Comparison of ENCODE assay signal across 1 cellular context in genomic region chr12:96263449-96263902, GRCh38.
TF ChIP-seq lines count a peak whose summit lies in the region.

No MANE protein-coding gene starts in this region.

TF ChIP-seq in HepG2, 621 proteins besides CTCF, POLR2A, EP300 and RAD21 (continued from another document and continues in another):
- TF ChIP-seq HMGXB3 (CRISPR knock-in tag; IDR thresholded peaks at IDR 0.05; ENCODE audit: borderline replicate concordance), result peak; percentile 61; the same call in 1 of the 2 replicates
- TF ChIP-seq ADNP (CRISPR knock-in tag; IDR thresholded peaks at IDR 0.05), result 0 out of 2 replicates have a peak, but pooled peaks have one; percentile 15
- no peak for TF ChIP-seq PAX8 (CRISPR knock-in tag; IDR thresholded peaks at IDR 0.05; ENCODE audit: borderline replicate concordance)
- TF ChIP-seq ZSCAN12 (CRISPR knock-in tag; IDR thresholded peaks at IDR 0.05), result no peak
- 0 out of 2 replicates have a peak, but pooled peaks have one; percentile 31 for TF ChIP-seq ATF3 (CRISPR knock-in tag; IDR thresholded peaks at IDR 0.05)
- TF ChIP-seq DDIT3 (CRISPR knock-in tag; IDR thresholded peaks at IDR 0.05), result no peak
- TF ChIP-seq MLLT10 (CRISPR knock-in tag; IDR thresholded peaks at IDR 0.05), result no peak
- TF ChIP-seq ZBTB10 (CRISPR knock-in tag; IDR thresholded peaks at IDR 0.05; ENCODE audit: borderline replicate concordance), result no peak
- TF ChIP-seq REPIN1 (CRISPR knock-in tag; IDR thresholded peaks at IDR 0.05; ENCODE audit: borderline replicate concordance, low read depth), result no peak
- no peak for TF ChIP-seq CEBPZ (IDR thresholded peaks at IDR 0.05; ENCODE audit: low read length)
- no peak for TF ChIP-seq GMEB1 (CRISPR knock-in tag; IDR thresholded peaks at IDR 0.05; ENCODE audit: borderline replicate concordance)
- no peak for TF ChIP-seq HES4 (CRISPR knock-in tag; IDR thresholded peaks at IDR 0.05; ENCODE audit: borderline replicate concordance)
- TF ChIP-seq ZNF251 (CRISPR knock-in tag; IDR thresholded peaks at IDR 0.05), result no peak
- peak; percentile 71; the same call in 1 of the 2 replicates for TF ChIP-seq ZNF614 (CRISPR knock-in tag; IDR thresholded peaks at IDR 0.05; ENCODE audit: borderline replicate concordance)
- TF ChIP-seq CCAR2 (optimal IDR thresholded peaks at IDR 0.05; ENCODE audit: low read depth, low read length), result no peak
- no peak for TF ChIP-seq ZIK1 (CRISPR knock-in tag; IDR thresholded peaks at IDR 0.05; ENCODE audit: borderline replicate concordance, low read depth)
- TF ChIP-seq SMYD3 (CRISPR knock-in tag; IDR thresholded peaks at IDR 0.05), result no peak
- 0 out of 2 replicates have a peak, but pooled peaks have one; percentile 63 for TF ChIP-seq ZNF841 (CRISPR knock-in tag; IDR thresholded peaks at IDR 0.05; ENCODE audit: borderline replicate concordance)
- TF ChIP-seq ZBTB1 (CRISPR knock-in tag; IDR thresholded peaks at IDR 0.05; ENCODE audit: borderline replicate concordance), result no peak
- peak; percentile 61 for TF ChIP-seq IRF2 (CRISPR knock-in tag; IDR thresholded peaks at IDR 0.05)
- TF ChIP-seq FUBP1 (CRISPR knock-in tag; IDR thresholded peaks at IDR 0.05; ENCODE audit: borderline replicate concordance), result no peak
- TF ChIP-seq TOPORS (CRISPR knock-in tag; IDR thresholded peaks at IDR 0.05), result no peak
- TF ChIP-seq NR1H2 (CRISPR knock-in tag; IDR thresholded peaks at IDR 0.05; ENCODE audit: borderline replicate concordance, low read depth), result no peak
- TF ChIP-seq ZNF33A (CRISPR knock-in tag; IDR thresholded peaks at IDR 0.05; ENCODE audit: borderline replicate concordance), result no peak
- no peak for TF ChIP-seq SRF (IDR thresholded peaks at IDR 0.05; ENCODE audit: low read depth, low read length)
- no peak for TF ChIP-seq ZFY (CRISPR knock-in tag; IDR thresholded peaks at IDR 0.05)
- TF ChIP-seq ETV6 (CRISPR knock-in tag; conservative IDR thresholded peaks at IDR 0.05), result no peak
- TF ChIP-seq SRSF4 (IDR thresholded peaks at IDR 0.05; ENCODE audit: low read depth, low read length, poor library complexity, severe bottlenecking), result no peak
- no peak for TF ChIP-seq KLF9 (CRISPR knock-in tag; IDR thresholded peaks at IDR 0.05; ENCODE audit: low read depth)
- TF ChIP-seq AHR (CRISPR knock-in tag; IDR thresholded peaks at IDR 0.05), result no peak
- 0 out of 2 replicates have a peak, but pooled peaks have one; percentile 75 for TF ChIP-seq ZNF124 (CRISPR knock-in tag; IDR thresholded peaks at IDR 0.05)
- TF ChIP-seq ZNF713 (CRISPR knock-in tag; IDR thresholded peaks at IDR 0.05), result no peak
- no peak for TF ChIP-seq AFF4 (CRISPR knock-in tag; IDR thresholded peaks at IDR 0.05)
- no peak for TF ChIP-seq CENPBD1 (CRISPR knock-in tag; IDR thresholded peaks at IDR 0.05; ENCODE audit: borderline replicate concordance, low read depth)
- peak; percentile 31; the same call in 1 of the 2 replicates for TF ChIP-seq NR2F6 (IDR thresholded peaks at IDR 0.05)
- peak; percentile 56 for TF ChIP-seq NR2F6 (CRISPR knock-in tag; IDR thresholded peaks at IDR 0.05)
- no peak for TF ChIP-seq ZSCAN5A (CRISPR knock-in tag; IDR thresholded peaks at IDR 0.05; ENCODE audit: borderline replicate concordance)
- TF ChIP-seq ZBTB20 (CRISPR knock-in tag; IDR thresholded peaks at IDR 0.05; ENCODE audit: borderline replicate concordance, low read depth), result peak; percentile 61; the same call in 1 of the 2 replicates
- no peak for TF ChIP-seq SETDB1 (CRISPR knock-in tag; IDR thresholded peaks at IDR 0.05; ENCODE audit: borderline replicate concordance)
- TF ChIP-seq SYNCRIP (IDR thresholded peaks at IDR 0.05; ENCODE audit: insufficient read depth, low read depth, low read length), result no peak
- no peak for TF ChIP-seq ATF7 (IDR thresholded peaks at IDR 0.05)
- TF ChIP-seq ATF7 (CRISPR knock-in tag; IDR thresholded peaks at IDR 0.05), result no peak
